Comparison of ENCODE assay signal across 9 cellular contexts in the genomic region with DNA sequence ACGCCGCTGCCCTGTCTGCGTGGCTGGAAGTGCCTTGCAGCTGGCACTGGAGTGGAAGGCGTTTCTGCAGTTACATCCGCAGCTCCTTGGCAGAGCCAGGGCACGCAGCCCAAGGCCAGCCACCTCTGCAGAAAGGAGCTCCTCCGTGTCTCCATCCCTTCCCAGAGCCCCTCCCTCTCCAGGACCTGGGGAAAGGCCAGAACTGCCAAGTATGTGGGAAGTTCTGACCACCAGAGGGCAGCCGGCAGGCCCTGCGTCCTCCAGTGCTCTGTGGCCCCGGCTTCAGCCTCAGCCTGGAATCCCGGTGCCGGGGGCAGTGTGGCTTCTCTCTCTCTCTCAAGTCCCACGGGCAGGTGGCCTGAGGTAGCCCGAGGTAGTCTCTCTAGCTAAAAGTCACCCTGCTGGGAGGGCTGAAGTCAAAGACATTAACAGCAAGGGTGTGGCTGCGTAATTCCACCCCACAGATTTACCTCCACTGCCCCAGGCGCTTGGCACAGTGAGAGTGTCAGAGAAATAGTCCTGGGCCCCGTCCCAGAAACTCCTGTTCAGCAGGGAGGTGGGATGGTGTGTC.
DNase-seq lines count a peak whose midpoint lies in the region; ATAC-seq and TF ChIP-seq lines count a peak whose summit lies in the region.
"Had no signal": no experiment of that assay in that cellular context is flagged by ENCODE, and none has a peak within 500 bp of the region (broad histone marks: within the 10 kb centered on the region; RNA-seq: fewer than 3 reads in every experiment).

No MANE protein-coding gene starts in this region.

- no peak overlapping the region for H3K27ac ChIP-seq in colonic mucosa

- DNase-seq in EL = peak; percentile 23
- DNase-seq in NCI-H2196 treated with DMSO at 0.1 percent for 48 hours (lab: John Stamatoyannopoulos, UW; ENCODE audit: unreplicated experiment) = peak; percentile 3
- DNase-seq in colonic mucosa = peak; percentile 37
- DNase-seq in medulla oblongata (ENCODE audit: extremely low spot score) = peak; percentile 58
- no peak for DNase-seq in activated T-cell treated with anti-CD3 and anti-CD28 coated beads, Interleukin-2, amount 50 U/mL, for 24 hours
- no peak for DNase-seq in NCI-H2029 (lab: John Stamatoyannopoulos, UW)
- DNase-seq in activated CD4-positive, alpha-beta T cell treated with anti-CD3 and anti-CD28 coated beads for 4 hours = no peak
- DNase-seq: naive B cell had no signal

- H3K4me3 Mint-ChIP-seq in activated T-cell treated with anti-CD3 and anti-CD28 coated beads, Interleukin-2, amount 50 U/mL, for 24 hours = no peak overlapping the region

- H3K36me3 ChIP-seq in colonic mucosa = no peaks in the 10 kb centered on the region

- H3K27me3 ChIP-seq in colonic mucosa = no peaks in the 10 kb centered on the region

- H3K9ac ChIP-seq in colonic mucosa (ENCODE audit: low read depth in 2 of 2, low read length in 2 of 2) = no peak overlapping the region

- intact Hi-C loops in colonic mucosa (cut with DNase I) = no loop called here

- H3K9me3 ChIP-seq in colonic mucosa = no peaks in the 10 kb centered on the region

- H3K4me1 Mint-ChIP-seq in activated T-cell treated with anti-CD3 and anti-CD28 coated beads, Interleukin-2, amount 50 U/mL, for 24 hours (ENCODE audit: low read depth) = no peaks in the 10 kb centered on the region
- H3K4me1 Mint-ChIP-seq: naive B cell had no signal

- no peak overlapping the region for H3K27ac Mint-ChIP-seq in activated T-cell treated with anti-CD3 and anti-CD28 coated beads, Interleukin-2, amount 50 U/mL, for 24 hours

- H3K27me3 Mint-ChIP-seq in activated T-cell treated with anti-CD3 and anti-CD28 coated beads, Interleukin-2, amount 50 U/mL, for 24 hours = peaks cover 5% of the 10 kb centered on the region
- H3K27me3 Mint-ChIP-seq: naive B cell had no signal

- H3K36me3 Mint-ChIP-seq in activated T-cell treated with anti-CD3 and anti-CD28 coated beads, Interleukin-2, amount 50 U/mL, for 24 hours (ENCODE audit: low read depth) = no peaks in the 10 kb centered on the region
- H3K36me3 Mint-ChIP-seq: naive B cell had no signal

- H3K9me3 Mint-ChIP-seq in activated T-cell treated with anti-CD3 and anti-CD28 coated beads, Interleukin-2, amount 50 U/mL, for 24 hours = no peaks in the 10 kb centered on the region
- H3K9me3 Mint-ChIP-seq: naive B cell had no signal

- H3K4me1 ChIP-seq in colonic mucosa = no peaks in the 10 kb centered on the region

- no peak overlapping the region for H3K4me3 ChIP-seq in colonic mucosa

- TF ChIP-seq CTCF in colonic mucosa (IDR thresholded peaks at IDR 0.05) = peak; percentile 49

- no peak for ATAC-seq in GM21528 (IDR thresholded peaks at IDR 0.05; ENCODE audit: low FRiP score, unreplicated experiment)

Comparison
In these comparisons a context has a peak if more than half of its experiments do, and no peak if none do; other contexts are left out.
1. DNase-seq: peak in EL (single experiment), NCI-H2196 treated with DMSO at 0.1 percent for 48 hours (single experiment), colonic mucosa (single experiment) and medulla oblongata (single experiment); none in activated T-cell treated with anti-CD3 and anti-CD28 coated beads, Interleukin-2, amount 50 U/mL, for 24 hours (single experiment), NCI-H2029 (single experiment) and activated CD4-positive, alpha-beta T cell treated with anti-CD3 and anti-CD28 coated beads for 4 hours (0 of 2).